13 cellular contexts compared by ENCODE assay signal in genomic region chr12:132618683-132619043, GRCh38. TPM values are rescaled to one million over a fixed set of nuclear protein-coding genes. Genes with fewer than 3 reads are reported as not detected.
DNase-seq lines count a peak whose midpoint lies in the region; ATAC-seq and TF ChIP-seq lines count a peak whose summit lies in the region.
"Had no signal": no experiment of that assay in that cellular context is flagged by ENCODE, and none has a peak within 500 bp of the region (broad histone marks: within the 10 kb centered on the region; RNA-seq: fewer than 3 reads in every experiment).

TSS of gene P2RX2 (plus strand) at chr12:132618776. CDS start at chr12:132618817, 41 bp downstream.

- H3K27me3 ChIP-seq in Panc1 (ENCODE audit: control insufficient read depth, insufficient read depth, low read length) = peaks cover 6% of the 10 kb centered on the region; the same call in 1 of the 2 replicates
- H3K27me3 ChIP-seq in iPS-15b (ENCODE audit: control insufficient read depth, insufficient read depth, low read length) = peaks cover 49% of the 10 kb centered on the region

- no peak within 1 kb of the TSS for H3K27ac ChIP-seq in Panc1 (ENCODE audit: low read length)

- no peak for DNase-seq in activated CD4-positive, alpha-beta memory T cell treated with anti-CD3 and anti-CD28 coated beads, Interleukin-2, amount 10 ng/mL, durations not matched to agents 7 days and 5 days
- DNase-seq in activated CD4-positive, alpha-beta memory T cell treated with anti-CD3 and anti-CD28 coated beads for 36 hours = no peak
- DNase-seq in Panc1 (ENCODE audit: low read depth, low spot score) (no peak), A172 (ENCODE audit: low spot score) (no peak), AG08396 (ENCODE audit: low spot score) (no peak)
- DNase-seq: foreskin melanocyte, HFFc6, NCI-H1092 treated with DMSO at 0.1 percent for 48 hours had no signal

- H3K27me3 Mint-ChIP-seq in activated CD4-positive, alpha-beta memory T cell treated with anti-CD3 and anti-CD28 coated beads, Interleukin-2, amount 10 ng/mL, durations not matched to agents 7 days and 5 days = peaks cover 20% of the 10 kb centered on the region
- peaks cover 22% of the 10 kb centered on the region for H3K27me3 Mint-ChIP-seq in activated CD4-positive, alpha-beta memory T cell treated with anti-CD3 and anti-CD28 coated beads for 36 hours
- H3K27me3 Mint-ChIP-seq in stimulated activated memory B cell treated with anti-CD40 and anti-IgM and Interleukin-4, amounts not matched to agents 10 μg/mL and 1 μg/mL and 100 μg/mL, for 72 hours = peaks cover 27% of the 10 kb centered on the region

- TF ChIP-seq CTCF in Panc1 (IDR thresholded peaks at IDR 0.05) = no peak

- peaks cover 13% of the 10 kb centered on the region for H3K4me1 Mint-ChIP-seq in activated CD4-positive, alpha-beta memory T cell treated with anti-CD3 and anti-CD28 coated beads, Interleukin-2, amount 10 ng/mL, durations not matched to agents 7 days and 5 days
- peaks cover 14% of the 10 kb centered on the region for H3K4me1 Mint-ChIP-seq in activated CD4-positive, alpha-beta memory T cell treated with anti-CD3 and anti-CD28 coated beads for 36 hours (ENCODE audit: low read depth)
- H3K4me1 Mint-ChIP-seq in stimulated activated memory B cell treated with anti-CD40 and anti-IgM and Interleukin-4, amounts not matched to agents 10 μg/mL and 1 μg/mL and 100 μg/mL, for 72 hours = peaks cover 25% of the 10 kb centered on the region

- in situ Hi-C loops in Panc1 (cut with HindIII; ENCODE audit: low pct_unique_long_range_greater_than_20kb, low sequenced_read_pairs) = no loop called here

- H3K36me3 Mint-ChIP-seq in activated CD4-positive, alpha-beta memory T cell treated with anti-CD3 and anti-CD28 coated beads, Interleukin-2, amount 10 ng/mL, durations not matched to agents 7 days and 5 days (ENCODE audit: low read depth) = peaks cover 15% of the 10 kb centered on the region
- no peaks in the 10 kb centered on the region for H3K36me3 Mint-ChIP-seq in activated CD4-positive, alpha-beta memory T cell treated with anti-CD3 and anti-CD28 coated beads for 36 hours
- peaks cover 7% of the 10 kb centered on the region for H3K36me3 Mint-ChIP-seq in stimulated activated memory B cell treated with anti-CD40 and anti-IgM and Interleukin-4, amounts not matched to agents 10 μg/mL and 1 μg/mL and 100 μg/mL, for 72 hours

- no peak within 1 kb of the TSS for H3K27ac Mint-ChIP-seq in activated CD4-positive, alpha-beta memory T cell treated with anti-CD3 and anti-CD28 coated beads, Interleukin-2, amount 10 ng/mL, durations not matched to agents 7 days and 5 days
- no peak within 1 kb of the TSS for H3K27ac Mint-ChIP-seq in activated CD4-positive, alpha-beta memory T cell treated with anti-CD3 and anti-CD28 coated beads for 36 hours
- no peak within 1 kb of the TSS for H3K27ac Mint-ChIP-seq in stimulated activated memory B cell treated with anti-CD40 and anti-IgM and Interleukin-4, amounts not matched to agents 10 μg/mL and 1 μg/mL and 100 μg/mL, for 72 hours
- H3K27ac Mint-ChIP-seq: activated T-helper 1 cell treated with anti-CD3 and anti-CD28 coated beads, Interleukin-12 subunit alpha, Interleukin-12 subunit beta, Interleukin-2, Interleukin-4 antibody, amounts not matched to agents 30 ng/mL and 10 ng/mL and 1 ng/mL, durations not matched to agents 14 hours and 24 hours and 36 hours; HFFc6 had no signal

- no peaks in the 10 kb centered on the region for H3K36me3 ChIP-seq in Panc1 (ENCODE audit: control insufficient read depth, insufficient read depth, low read length)
- H3K36me3 ChIP-seq in iPS-15b (ENCODE audit: control insufficient read depth, insufficient read depth, low read length) = peaks cover 7% of the 10 kb centered on the region

- ATAC-seq in Panc1 (no peak), HG03378 (IDR thresholded peaks at IDR 0.05; ENCODE audit: unreplicated experiment) (no peak)
- ATAC-seq in stimulated activated memory B cell treated with anti-CD40 and anti-IgM and Interleukin-4, amounts not matched to agents 10 μg/mL and 1 μg/mL and 100 μg/mL, for 72 hours = no peak

- POLR2A ChIA-PET in activated CD4-positive, alpha-beta memory T cell treated with anti-CD3 and anti-CD28 coated beads, Interleukin-2, amount 10 ng/mL, durations not matched to agents 7 days and 5 days (lab: Charles Lee) = interaction anchor here (1.0 kb wide), 1 partner anchor 13 kb away, joined by 3 read pairs; no protein-coding TSS in a partner anchor
- POLR2A ChIA-PET in activated CD4-positive, alpha-beta memory T cell treated with anti-CD3 and anti-CD28 coated beads for 36 hours (lab: Charles Lee) = interaction anchor here (0.6 kb wide), 1 partner anchor 74 kb away, joined by 3 read pairs; no protein-coding TSS in a partner anchor
- POLR2A ChIA-PET in Panc1 (lab: Charles Lee) = interaction anchor here (0.5 kb wide), 1 partner anchor 28 kb away, joined by 3 read pairs; no protein-coding TSS in a partner anchor

- H3K9me3 ChIP-seq in Panc1 (ENCODE audit: control insufficient read depth, insufficient read depth, low read depth, low read length) (no peaks in the 10 kb centered on the region), iPS-15b (ENCODE audit: control insufficient read depth, insufficient read depth, low read length) (peaks cover 6% of the 10 kb centered on the region)

- intact Hi-C loops in activated CD4-positive, alpha-beta memory T cell treated with anti-CD3 and anti-CD28 coated beads for 36 hours (cut with micrococcal nuclease) = loop anchor here (10.0 kb wide), 1 partner anchor 464 kb away; no protein-coding TSS in a partner anchor
- intact Hi-C loops in Panc1 (cut with micrococcal nuclease; ENCODE audit: unreplicated experiment) = no loop called here

- H3K9me3 Mint-ChIP-seq in activated CD4-positive, alpha-beta memory T cell treated with anti-CD3 and anti-CD28 coated beads, Interleukin-2, amount 10 ng/mL, durations not matched to agents 7 days and 5 days = peaks cover 8% of the 10 kb centered on the region
- H3K9me3 Mint-ChIP-seq in activated CD4-positive, alpha-beta memory T cell treated with anti-CD3 and anti-CD28 coated beads for 36 hours = peaks cover 4% of the 10 kb centered on the region
- H3K9me3 Mint-ChIP-seq in stimulated activated memory B cell treated with anti-CD40 and anti-IgM and Interleukin-4, amounts not matched to agents 10 μg/mL and 1 μg/mL and 100 μg/mL, for 72 hours = peaks cover 8% of the 10 kb centered on the region

- H3K4me1 ChIP-seq in Panc1 (ENCODE audit: control insufficient read depth, insufficient read depth, low read length) = peaks cover 10% of the 10 kb centered on the region
- H3K4me1 ChIP-seq in iPS-15b (ENCODE audit: control insufficient read depth, insufficient read depth, low read length) = no peaks in the 10 kb centered on the region

- CTCF ChIA-PET in activated CD4-positive, alpha-beta memory T cell treated with anti-CD3 and anti-CD28 coated beads, Interleukin-2, amount 10 ng/mL, durations not matched to agents 7 days and 5 days (lab: Charles Lee) = no interaction called here
- CTCF ChIA-PET in activated CD4-positive, alpha-beta memory T cell treated with anti-CD3 and anti-CD28 coated beads for 36 hours (lab: Charles Lee) = interaction anchor here (1.6 kb wide), 1 partner anchor 203 kb away, joined by 4 read pairs; no protein-coding TSS in a partner anchor
- CTCF ChIA-PET in Panc1 (lab: Charles Lee) = no interaction called here

- no TSS peak for BruUV-seq in Panc1 (replicated peaks; lab: Mats Ljungman, UMichigan)

- H3K4me3 Mint-ChIP-seq in activated CD4-positive, alpha-beta memory T cell treated with anti-CD3 and anti-CD28 coated beads, Interleukin-2, amount 10 ng/mL, durations not matched to agents 7 days and 5 days = peak within 1 kb of the TSS; percentile 34
- H3K4me3 Mint-ChIP-seq in activated CD4-positive, alpha-beta memory T cell treated with anti-CD3 and anti-CD28 coated beads for 36 hours = no peak within 1 kb of the TSS
- H3K4me3 Mint-ChIP-seq in stimulated activated memory B cell treated with anti-CD40 and anti-IgM and Interleukin-4, amounts not matched to agents 10 μg/mL and 1 μg/mL and 100 μg/mL, for 72 hours = peak within 1 kb of the TSS; percentile 3
- H3K4me3 Mint-ChIP-seq: activated T-helper 1 cell treated with anti-CD3 and anti-CD28 coated beads, Interleukin-12 subunit alpha, Interleukin-12 subunit beta, Interleukin-2, Interleukin-4 antibody, amounts not matched to agents 30 ng/mL and 10 ng/mL and 1 ng/mL, durations not matched to agents 14 hours and 24 hours and 36 hours; HFFc6 had no signal

- H3K4me3 ChIP-seq in Panc1 (ENCODE audit: low read depth in 2 of 2, low read length in 2 of 2) (peak within 1 kb of the TSS; percentile 33 to 50), iPS-15b (ENCODE audit: low read depth, low read length) (peak within 1 kb of the TSS; percentile 35)

- no peak within 1 kb of the TSS for H3K9ac ChIP-seq in iPS-15b (ENCODE audit: low read depth, low read length)

RNA-seq across cellular contexts. Expression of gene P2RX2, which starts in this region (rescaled TPM):
- not detected for total RNA-seq in activated CD4-positive, alpha-beta memory T cell treated with anti-CD3 and anti-CD28 coated beads, Interleukin-2, amount 10 ng/mL, durations not matched to agents 7 days and 5 days
- not detected for total RNA-seq in activated CD4-positive, alpha-beta memory T cell treated with anti-CD3 and anti-CD28 coated beads for 36 hours
- 1.2 TPM for total RNA-seq in Panc1 (2021; ENCODE audit: unreplicated experiment)
- 0.75 TPM for polyA plus RNA-seq in Panc1 (2012; ENCODE audit: insufficient read length)
- total RNA-seq in A172 (2014; rRNA removed; shearing (Covaris generic)) = not detected in 2 replicates
- total RNA-seq: activated T-helper 1 cell treated with anti-CD3 and anti-CD28 coated beads, Interleukin-12 subunit alpha, Interleukin-12 subunit beta, Interleukin-2, Interleukin-4 antibody, amounts not matched to agents 30 ng/mL and 10 ng/mL and 1 ng/mL, durations not matched to agents 14 hours and 24 hours and 36 hours; HFFc6; liver had no signal
- polyA plus RNA-seq: liver had no signal
